Comparison of ENCODE assay signal across 26 cellular contexts in genomic region chr11:28799316-28799715, GRCh38.
"Had no signal": no experiment of that assay in that cellular context is flagged by ENCODE, and none has a peak within 500 bp of the region (broad histone marks: within the 10 kb centered on the region; RNA-seq: fewer than 3 reads in every experiment).

No MANE protein-coding gene starts in this region.

- H3K27me3 ChIP-seq: cardiac muscle cell, colonic mucosa, pancreas, sigmoid colon, stomach, suprapubic skin, tibial artery, upper lobe of right lung had no signal

- H3K27ac ChIP-seq: cardiac muscle cell, colonic mucosa, pancreas, prostate gland, sigmoid colon, stomach, suprapubic skin, tibial artery, upper lobe of right lung, VCaP had no signal

- H3K27ac Mint-ChIP-seq: activated naive CD8-positive, alpha-beta T cell treated with anti-CD3 and anti-CD28 coated beads for 36 hours; activated T-cell treated with anti-CD3 and anti-CD28 coated beads, Interleukin-2, amount 50 U/mL, for 72 hours; stimulated activated naive B cell treated with anti-CD40 and anti-IgM and Interleukin-4, amounts not matched to agents 10 μg/mL and 1 μg/mL and 100 μg/mL, for 72 hours; T-helper 2 cell treated with Interferon-gamma antibody and Interleukin-4, amounts not matched to agents 5 μg/mL and 100 μg/mL, for 36 hours had no signal

- DNase-seq: activated CD4-positive, alpha-beta T cell treated with anti-CD3 and anti-CD28 coated beads for 4 hours; activated CD4-positive, alpha-beta T cell treated with anti-CD3 and anti-CD28 coated beads, Interleukin-2, amount 50 U/mL, for 4 hours; activated naive CD4-positive, alpha-beta T cell treated with Interleukin-2 at 50 U/mL for 16 hours; activated naive CD8-positive, alpha-beta T cell treated with anti-CD3 and anti-CD28 coated beads for 36 hours; activated T-cell treated with anti-CD3 and anti-CD28 coated beads for 4 hours; activated T-cell treated with anti-CD3 and anti-CD28 coated beads, Interleukin-2, amount 50 U/mL, for 72 hours; amniotic stem cell; cerebellar nuclear complex; colonic mucosa; left cardiac atrium; left ventricle myocardium superior; mucosa of descending colon; pancreas; sigmoid colon; stimulated activated CD4-positive, alpha-beta T cell treated with anti-CD3 and anti-CD28 coated beads, Interleukin-1b, Interleukin-23, amount 100 ng/mL, for 48 hours; stimulated activated naive B cell treated with anti-CD40 and anti-IgM and Interleukin-4, amounts not matched to agents 10 μg/mL and 1 μg/mL and 100 μg/mL, for 72 hours; stomach; T-helper 1 cell; tibial artery; upper lobe of right lung had no signal

- H3K36me3 Mint-ChIP-seq: activated naive CD8-positive, alpha-beta T cell treated with anti-CD3 and anti-CD28 coated beads for 36 hours; stimulated activated naive B cell treated with anti-CD40 and anti-IgM and Interleukin-4, amounts not matched to agents 10 μg/mL and 1 μg/mL and 100 μg/mL, for 72 hours had no signal

- H3K4me2 ChIP-seq: smooth muscle cell had no signal

- H3K36me3 ChIP-seq: cardiac muscle cell, colonic mucosa, pancreas, prostate gland, sigmoid colon, stomach, suprapubic skin, tibial artery, upper lobe of right lung had no signal

- ATAC-seq: activated T-cell treated with anti-CD3 and anti-CD28 coated beads, Interleukin-2, amount 50 U/mL, for 72 hours; left cardiac atrium; left ventricle myocardium superior; mucosa of descending colon; pancreas; stimulated activated naive B cell treated with anti-CD40 and anti-IgM and Interleukin-4, amounts not matched to agents 10 μg/mL and 1 μg/mL and 100 μg/mL, for 72 hours; upper lobe of right lung had no signal

- H3K4me1 Mint-ChIP-seq: activated naive CD8-positive, alpha-beta T cell treated with anti-CD3 and anti-CD28 coated beads for 36 hours; stimulated activated naive B cell treated with anti-CD40 and anti-IgM and Interleukin-4, amounts not matched to agents 10 μg/mL and 1 μg/mL and 100 μg/mL, for 72 hours had no signal

- H3K9me3 ChIP-seq: colonic mucosa, mucosa of descending colon, pancreas, prostate gland, sigmoid colon, stomach, suprapubic skin, tibial artery, upper lobe of right lung had no signal

- H3K4me3 ChIP-seq: cardiac muscle cell, colonic mucosa, mucosa of descending colon, pancreas, prostate gland, sigmoid colon, smooth muscle cell, stomach, suprapubic skin, tibial artery, upper lobe of right lung had no signal

- H3K4me3 Mint-ChIP-seq: activated naive CD8-positive, alpha-beta T cell treated with anti-CD3 and anti-CD28 coated beads for 36 hours; activated T-cell treated with anti-CD3 and anti-CD28 coated beads, Interleukin-2, amount 50 U/mL, for 72 hours; stimulated activated naive B cell treated with anti-CD40 and anti-IgM and Interleukin-4, amounts not matched to agents 10 μg/mL and 1 μg/mL and 100 μg/mL, for 72 hours; T-helper 2 cell treated with Interferon-gamma antibody and Interleukin-4, amounts not matched to agents 5 μg/mL and 100 μg/mL, for 36 hours had no signal

- H3K4me1 ChIP-seq: colonic mucosa, pancreas, prostate gland, sigmoid colon, stomach, suprapubic skin, tibial artery, upper lobe of right lung had no signal

- H3K27me3 Mint-ChIP-seq: activated naive CD8-positive, alpha-beta T cell treated with anti-CD3 and anti-CD28 coated beads for 36 hours; stimulated activated naive B cell treated with anti-CD40 and anti-IgM and Interleukin-4, amounts not matched to agents 10 μg/mL and 1 μg/mL and 100 μg/mL, for 72 hours had no signal
